In the genomic region with DNA sequence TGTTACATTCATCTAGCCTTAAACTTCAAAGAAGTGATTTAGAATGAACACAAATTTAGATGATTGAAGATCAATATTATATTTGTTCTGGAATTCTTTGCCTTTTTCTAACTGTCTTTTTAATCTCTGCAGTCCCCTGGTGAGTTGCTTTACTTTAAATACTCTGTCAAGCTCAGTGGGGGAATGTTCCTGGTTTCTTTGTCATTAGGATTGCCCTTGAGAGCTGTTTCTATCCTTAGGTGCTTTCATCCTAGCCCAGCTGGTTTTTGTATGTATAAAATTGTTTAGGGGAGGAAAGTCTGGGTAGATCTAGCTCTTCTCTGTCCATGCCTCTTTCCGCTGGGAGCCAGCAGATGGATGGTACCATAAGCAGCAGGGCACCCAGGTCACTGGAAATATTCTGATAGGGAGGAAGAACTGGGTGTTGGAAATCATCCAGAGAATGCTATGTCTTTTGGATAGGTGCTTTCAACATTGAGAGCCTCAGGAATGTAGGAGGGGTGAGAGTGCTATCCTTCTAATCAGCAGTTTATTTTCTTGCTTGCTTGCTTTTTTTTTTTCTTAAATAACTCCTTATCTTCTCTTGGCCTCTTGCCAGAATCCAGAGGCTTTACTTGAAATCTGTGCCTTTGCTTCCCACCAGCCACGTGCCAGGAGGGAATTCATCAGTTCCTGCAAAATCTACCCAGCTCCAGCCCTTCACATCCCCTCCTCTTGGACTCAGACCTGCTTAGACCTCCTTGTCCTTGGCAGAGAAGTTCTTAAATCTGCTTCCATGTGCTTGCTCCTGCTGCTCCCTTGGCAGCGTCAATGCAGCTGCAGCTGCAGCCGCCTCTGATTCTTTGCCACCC, we compare ENCODE assay signal across 1 cellular context.
TF ChIP-seq lines count a peak whose summit lies in the region.

No MANE protein-coding gene starts in this region.

TF ChIP-seq in H1, 55 proteins besides CTCF, POLR2A, EP300 and RAD21 (continued from another document):
- TF ChIP-seq, protein P1, sequence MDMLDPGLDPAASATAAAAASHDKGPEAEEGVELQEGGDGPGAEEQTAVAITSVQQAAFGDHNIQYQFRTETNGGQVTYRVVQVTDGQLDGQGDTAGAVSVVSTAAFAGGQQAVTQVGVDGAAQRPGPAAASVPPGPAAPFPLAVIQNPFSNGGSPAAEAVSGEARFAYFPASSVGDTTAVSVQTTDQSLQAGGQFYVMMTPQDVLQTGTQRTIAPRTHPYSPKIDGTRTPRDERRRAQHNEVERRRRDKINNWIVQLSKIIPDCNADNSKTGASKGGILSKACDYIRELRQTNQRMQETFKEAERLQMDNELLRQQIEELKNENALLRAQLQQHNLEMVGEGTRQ (IDR thresholded peaks at IDR 0.05; ENCODE audit: low read length), result no peak
- TF ChIP-seq CREB1 (IDR thresholded peaks at IDR 0.05), result no peak
- no peak for TF ChIP-seq TCF12 (IDR thresholded peaks at IDR 0.05; ENCODE audit: low read depth, low read length)
- TF ChIP-seq, protein P2, sequence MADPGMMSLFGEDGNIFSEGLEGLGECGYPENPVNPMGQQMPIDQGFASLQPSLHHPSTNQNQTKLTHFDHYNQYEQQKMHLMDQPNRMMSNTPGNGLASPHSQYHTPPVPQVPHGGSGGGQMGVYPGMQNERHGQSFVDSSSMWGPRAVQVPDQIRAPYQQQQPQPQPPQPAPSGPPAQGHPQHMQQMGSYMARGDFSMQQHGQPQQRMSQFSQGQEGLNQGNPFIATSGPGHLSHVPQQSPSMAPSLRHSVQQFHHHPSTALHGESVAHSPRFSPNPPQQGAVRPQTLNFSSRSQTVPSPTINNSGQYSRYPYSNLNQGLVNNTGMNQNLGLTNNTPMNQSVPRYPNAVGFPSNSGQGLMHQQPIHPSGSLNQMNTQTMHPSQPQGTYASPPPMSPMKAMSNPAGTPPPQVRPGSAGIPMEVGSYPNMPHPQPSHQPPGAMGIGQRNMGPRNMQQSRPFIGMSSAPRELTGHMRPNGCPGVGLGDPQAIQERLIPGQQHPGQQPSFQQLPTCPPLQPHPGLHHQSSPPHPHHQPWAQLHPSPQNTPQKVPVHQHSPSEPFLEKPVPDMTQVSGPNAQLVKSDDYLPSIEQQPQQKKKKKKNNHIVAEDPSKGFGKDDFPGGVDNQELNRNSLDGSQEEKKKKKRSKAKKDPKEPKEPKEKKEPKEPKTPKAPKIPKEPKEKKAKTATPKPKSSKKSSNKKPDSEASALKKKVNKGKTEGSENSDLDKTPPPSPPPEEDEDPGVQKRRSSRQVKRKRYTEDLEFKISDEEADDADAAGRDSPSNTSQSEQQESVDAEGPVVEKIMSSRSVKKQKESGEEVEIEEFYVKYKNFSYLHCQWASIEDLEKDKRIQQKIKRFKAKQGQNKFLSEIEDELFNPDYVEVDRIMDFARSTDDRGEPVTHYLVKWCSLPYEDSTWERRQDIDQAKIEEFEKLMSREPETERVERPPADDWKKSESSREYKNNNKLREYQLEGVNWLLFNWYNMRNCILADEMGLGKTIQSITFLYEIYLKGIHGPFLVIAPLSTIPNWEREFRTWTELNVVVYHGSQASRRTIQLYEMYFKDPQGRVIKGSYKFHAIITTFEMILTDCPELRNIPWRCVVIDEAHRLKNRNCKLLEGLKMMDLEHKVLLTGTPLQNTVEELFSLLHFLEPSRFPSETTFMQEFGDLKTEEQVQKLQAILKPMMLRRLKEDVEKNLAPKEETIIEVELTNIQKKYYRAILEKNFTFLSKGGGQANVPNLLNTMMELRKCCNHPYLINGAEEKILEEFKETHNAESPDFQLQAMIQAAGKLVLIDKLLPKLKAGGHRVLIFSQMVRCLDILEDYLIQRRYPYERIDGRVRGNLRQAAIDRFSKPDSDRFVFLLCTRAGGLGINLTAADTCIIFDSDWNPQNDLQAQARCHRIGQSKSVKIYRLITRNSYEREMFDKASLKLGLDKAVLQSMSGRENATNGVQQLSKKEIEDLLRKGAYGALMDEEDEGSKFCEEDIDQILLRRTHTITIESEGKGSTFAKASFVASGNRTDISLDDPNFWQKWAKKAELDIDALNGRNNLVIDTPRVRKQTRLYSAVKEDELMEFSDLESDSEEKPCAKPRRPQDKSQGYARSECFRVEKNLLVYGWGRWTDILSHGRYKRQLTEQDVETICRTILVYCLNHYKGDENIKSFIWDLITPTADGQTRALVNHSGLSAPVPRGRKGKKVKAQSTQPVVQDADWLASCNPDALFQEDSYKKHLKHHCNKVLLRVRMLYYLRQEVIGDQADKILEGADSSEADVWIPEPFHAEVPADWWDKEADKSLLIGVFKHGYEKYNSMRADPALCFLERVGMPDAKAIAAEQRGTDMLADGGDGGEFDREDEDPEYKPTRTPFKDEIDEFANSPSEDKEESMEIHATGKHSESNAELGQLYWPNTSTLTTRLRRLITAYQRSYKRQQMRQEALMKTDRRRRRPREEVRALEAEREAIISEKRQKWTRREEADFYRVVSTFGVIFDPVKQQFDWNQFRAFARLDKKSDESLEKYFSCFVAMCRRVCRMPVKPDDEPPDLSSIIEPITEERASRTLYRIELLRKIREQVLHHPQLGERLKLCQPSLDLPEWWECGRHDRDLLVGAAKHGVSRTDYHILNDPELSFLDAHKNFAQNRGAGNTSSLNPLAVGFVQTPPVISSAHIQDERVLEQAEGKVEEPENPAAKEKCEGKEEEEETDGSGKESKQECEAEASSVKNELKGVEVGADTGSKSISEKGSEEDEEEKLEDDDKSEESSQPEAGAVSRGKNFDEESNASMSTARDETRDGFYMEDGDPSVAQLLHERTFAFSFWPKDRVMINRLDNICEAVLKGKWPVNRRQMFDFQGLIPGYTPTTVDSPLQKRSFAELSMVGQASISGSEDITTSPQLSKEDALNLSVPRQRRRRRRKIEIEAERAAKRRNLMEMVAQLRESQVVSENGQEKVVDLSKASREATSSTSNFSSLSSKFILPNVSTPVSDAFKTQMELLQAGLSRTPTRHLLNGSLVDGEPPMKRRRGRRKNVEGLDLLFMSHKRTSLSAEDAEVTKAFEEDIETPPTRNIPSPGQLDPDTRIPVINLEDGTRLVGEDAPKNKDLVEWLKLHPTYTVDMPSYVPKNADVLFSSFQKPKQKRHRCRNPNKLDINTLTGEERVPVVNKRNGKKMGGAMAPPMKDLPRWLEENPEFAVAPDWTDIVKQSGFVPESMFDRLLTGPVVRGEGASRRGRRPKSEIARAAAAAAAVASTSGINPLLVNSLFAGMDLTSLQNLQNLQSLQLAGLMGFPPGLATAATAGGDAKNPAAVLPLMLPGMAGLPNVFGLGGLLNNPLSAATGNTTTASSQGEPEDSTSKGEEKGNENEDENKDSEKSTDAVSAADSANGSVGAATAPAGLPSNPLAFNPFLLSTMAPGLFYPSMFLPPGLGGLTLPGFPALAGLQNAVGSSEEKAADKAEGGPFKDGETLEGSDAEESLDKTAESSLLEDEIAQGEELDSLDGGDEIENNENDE (IDR thresholded peaks at IDR 0.05; ENCODE audit: insufficient replicate concordance, low read length), result peak; percentile 56
- no peak for TF ChIP-seq RXRA (IDR thresholded peaks at IDR 0.05; ENCODE audit: insufficient read depth, low read depth, low read length)
- no peak for TF ChIP-seq NRF1 (IDR thresholded peaks at IDR 0.05; ENCODE audit: low read depth, low read length)
- no peak for TF ChIP-seq BACH1 (IDR thresholded peaks at IDR 0.05; ENCODE audit: low read length)
- no peak for TF ChIP-seq PHF8 (conservative IDR thresholded peaks at IDR 0.05; ENCODE audit: low read depth, low read length)
- TF ChIP-seq GABPA (IDR thresholded peaks at IDR 0.05; ENCODE audit: borderline replicate concordance, insufficient read depth, low read length), result no peak
- TF ChIP-seq SP2 (IDR thresholded peaks at IDR 0.05; ENCODE audit: low read length), result no peak
- no peak for TF ChIP-seq SIRT6 (IDR thresholded peaks at IDR 0.05; ENCODE audit: low read length)
- TF ChIP-seq NANOG (IDR thresholded peaks at IDR 0.05; ENCODE audit: insufficient read depth, low read depth, low read length, poor library complexity, severe bottlenecking), result peak; percentile 52
